ENCODE assay signal across 1 cellular context in the genomic region with DNA sequence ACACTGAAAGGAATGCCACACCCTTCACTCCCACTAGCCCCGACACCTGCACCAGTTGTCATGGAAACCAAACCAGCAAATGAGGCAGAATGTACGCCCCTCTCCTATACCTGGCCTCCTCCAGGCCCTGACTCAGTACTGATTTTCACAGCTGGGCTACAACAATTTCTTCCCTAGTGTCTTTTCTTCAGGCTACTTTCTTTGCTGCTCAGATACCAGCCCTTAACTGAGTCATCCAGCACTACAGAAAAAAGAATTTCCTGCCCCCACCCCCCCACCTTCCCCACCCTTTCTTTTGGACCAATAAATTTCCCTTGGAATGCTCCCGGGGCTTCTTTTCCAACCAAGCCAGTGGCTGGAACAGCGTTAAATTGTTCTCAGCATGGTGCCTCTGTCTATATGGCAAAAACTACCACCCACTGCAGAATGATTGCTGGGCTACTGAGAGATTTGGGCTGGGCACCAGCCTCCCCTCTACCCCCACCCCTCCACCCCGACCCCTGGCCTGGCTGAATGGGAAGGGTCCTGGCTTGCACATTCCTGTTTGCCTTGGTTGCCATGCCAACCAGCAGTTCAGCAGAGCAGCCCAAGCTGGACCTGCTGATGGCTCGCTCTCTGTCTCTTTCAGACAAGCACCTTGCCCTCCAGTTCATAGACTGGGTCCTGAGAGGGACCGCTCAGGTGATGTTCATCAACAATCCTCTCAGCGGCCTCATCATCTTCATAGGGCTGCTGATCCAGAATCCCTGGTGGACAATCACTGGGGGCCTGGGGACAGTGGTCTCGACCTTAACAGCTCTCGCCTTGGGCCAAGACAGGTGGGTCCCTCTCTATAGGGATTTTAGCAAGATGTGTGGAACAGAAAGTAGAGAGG.
A peak's percentile ranks its signal among the peaks of the same experiment; 100 is the strongest.
TF ChIP-seq lines count a peak whose summit lies in the region.

No MANE protein-coding gene starts in this region.

TF ChIP-seq in H1, 55 proteins besides CTCF, POLR2A, EP300 and RAD21:
- TF ChIP-seq FOSL1 (IDR thresholded peaks at IDR 0.05; ENCODE audit: insufficient read depth, low read depth, low read length), result no peak
- no peak for TF ChIP-seq EZH2 (IDR thresholded peaks at IDR 0.05; ENCODE audit: low read depth, low read length, severe bottlenecking)
- 0 out of 4 replicates have a peak, but pooled peaks of 1 of the 2 experiments have one; percentile 32 for TF ChIP-seq SIN3A (conservative IDR thresholded peaks at IDR 0.05 in 1 of 2, IDR thresholded peaks at IDR 0.05 in 1 of 2; ENCODE audit: low read depth in 1 of 2, low read length in 2 of 2)
- no peak for TF ChIP-seq TAF1 (IDR thresholded peaks at IDR 0.05; ENCODE audit: low read depth, low read length)
- peak; percentile 38; the same call in 1 of the 2 replicates for TF ChIP-seq TEAD4 (IDR thresholded peaks at IDR 0.05; ENCODE audit: low read depth, low read length)
TF ChIP-seq in H1: peak in this region for 2.
